In genomic region chr7:133819695-133820094, GRCh38 we compare ENCODE assay signal across 29 cellular contexts.
"Had no signal": no experiment of that assay in that cellular context is flagged by ENCODE, and none has a peak within 500 bp of the region (broad histone marks: within the 10 kb centered on the region; RNA-seq: fewer than 3 reads in every experiment).

No MANE protein-coding gene starts in this region.

- H3K36me3 ChIP-seq: breast epithelium, cardiac muscle cell, colonic mucosa had no signal

- H3K27me3 Mint-ChIP-seq: activated CD4-positive, alpha-beta memory T cell treated with anti-CD3 and anti-CD28 coated beads for 36 hours; activated CD4-positive, alpha-beta T cell treated with anti-CD3 and anti-CD28 coated beads for 36 hours; activated CD4-positive, alpha-beta T cell treated with anti-CD3 and anti-CD28 coated beads, Interleukin-2, amount 10 ng/mL, durations not matched to agents 24 days and 14 days; activated CD8-positive, alpha-beta memory T cell treated with anti-CD3 and anti-CD28 coated beads, Interleukin-2, amount 10 ng/mL, durations not matched to agents 7 days and 5 days; activated naive CD4-positive, alpha-beta T cell treated with anti-CD3 and anti-CD28 coated beads, Interleukin-2, amount 10 ng/mL, durations not matched to agents 7 days and 5 days; activated naive CD8-positive, alpha-beta T cell treated with anti-CD3 and anti-CD28 coated beads, Interleukin-2, amount 10 ng/mL, durations not matched to agents 7 days and 5 days; brain had no signal

- H3K27ac ChIP-seq: ascending aorta, breast epithelium, cardiac muscle cell, colonic mucosa had no signal

- H3K4me1 ChIP-seq: ascending aorta, breast epithelium, colonic mucosa had no signal

- H3K4me3 Mint-ChIP-seq: activated CD4-positive, alpha-beta memory T cell treated with anti-CD3 and anti-CD28 coated beads for 36 hours; activated CD4-positive, alpha-beta T cell treated with anti-CD3 and anti-CD28 coated beads for 36 hours; activated CD4-positive, alpha-beta T cell treated with anti-CD3 and anti-CD28 coated beads, Interleukin-2, amount 10 ng/mL, durations not matched to agents 24 days and 14 days; activated CD8-positive, alpha-beta memory T cell treated with anti-CD3 and anti-CD28 coated beads, Interleukin-2, amount 10 ng/mL, durations not matched to agents 7 days and 5 days; activated CD8-positive, alpha-beta T cell treated with anti-CD3 and anti-CD28 coated beads, Interleukin-2, amount 10 ng/mL, durations not matched to agents 7 days and 5 days; activated naive CD4-positive, alpha-beta T cell treated with anti-CD3 and anti-CD28 coated beads, Interleukin-2, amount 10 ng/mL, durations not matched to agents 7 days and 5 days; activated naive CD8-positive, alpha-beta T cell treated with anti-CD3 and anti-CD28 coated beads, Interleukin-2, amount 10 ng/mL, durations not matched to agents 7 days and 5 days; activated T-helper 1 cell treated with anti-CD3 and anti-CD28 coated beads, Interleukin-12 subunit alpha, Interleukin-12 subunit beta, Interleukin-2, Interleukin-4 antibody, amounts not matched to agents 30 ng/mL and 10 ng/mL and 1 ng/mL, durations not matched to agents 14 hours and 24 hours and 36 hours; brain; T-helper 2 cell treated with Interferon-gamma antibody and Interleukin-4, amounts not matched to agents 5 μg/mL and 100 μg/mL, for 36 hours had no signal

- H3K4me1 Mint-ChIP-seq: activated CD4-positive, alpha-beta T cell treated with anti-CD3 and anti-CD28 coated beads, Interleukin-2, amount 10 ng/mL, durations not matched to agents 24 days and 14 days; activated CD8-positive, alpha-beta memory T cell treated with anti-CD3 and anti-CD28 coated beads, Interleukin-2, amount 10 ng/mL, durations not matched to agents 7 days and 5 days had no signal

- ATAC-seq: activated CD4-positive, alpha-beta T cell treated with anti-CD3 and anti-CD28 coated beads for 36 hours; activated CD8-positive, alpha-beta memory T cell treated with anti-CD3 and anti-CD28 coated beads, Interleukin-2, amount 10 ng/mL, durations not matched to agents 7 days and 5 days; activated CD8-positive, alpha-beta T cell treated with anti-CD3 and anti-CD28 coated beads, Interleukin-2, amount 10 ng/mL, durations not matched to agents 7 days and 5 days; activated naive CD4-positive, alpha-beta T cell treated with anti-CD3 and anti-CD28 coated beads, Interleukin-2, amount 50 U/mL, for 72 hours; esophagus mucosa had no signal

- H3K9me3 ChIP-seq: ascending aorta, breast epithelium, colonic mucosa had no signal

- H3K4me3 ChIP-seq: ascending aorta, breast epithelium, cardiac muscle cell, colonic mucosa had no signal

- H3K9me3 Mint-ChIP-seq: activated CD4-positive, alpha-beta memory T cell treated with anti-CD3 and anti-CD28 coated beads for 36 hours; activated naive CD4-positive, alpha-beta T cell treated with anti-CD3 and anti-CD28 coated beads, Interleukin-2, amount 10 ng/mL, durations not matched to agents 7 days and 5 days; activated naive CD4-positive, alpha-beta T cell treated with anti-CD3 and anti-CD28 coated beads, Interleukin-2, amount 50 U/mL, for 72 hours; activated T-helper 1 cell treated with anti-CD3 and anti-CD28 coated beads, Interleukin-12 subunit alpha, Interleukin-12 subunit beta, Interleukin-2, Interleukin-4 antibody, amounts not matched to agents 30 ng/mL and 10 ng/mL and 1 ng/mL, durations not matched to agents 14 hours and 24 hours and 36 hours; activated T-helper 2 cell treated with anti-CD3 and anti-CD28 coated beads, Interferon-gamma antibody, Interleukin-2, Interleukin-4, amounts not matched to agents 10 μg/mL and 5 μg/mL and 100 μg/mL, durations not matched to agents 14 hours and 24 hours and 36 hours; brain; T-helper 2 cell treated with Interferon-gamma antibody and Interleukin-4, amounts not matched to agents 5 μg/mL and 100 μg/mL, for 36 hours had no signal

- H3K27me3 ChIP-seq: ascending aorta, breast epithelium, cardiac muscle cell, colonic mucosa had no signal

- H3K27ac Mint-ChIP-seq: activated CD4-positive, alpha-beta memory T cell treated with anti-CD3 and anti-CD28 coated beads for 36 hours; activated CD4-positive, alpha-beta T cell treated with anti-CD3 and anti-CD28 coated beads for 36 hours; activated CD4-positive, alpha-beta T cell treated with anti-CD3 and anti-CD28 coated beads, Interleukin-2, amount 10 ng/mL, durations not matched to agents 24 days and 14 days; activated CD8-positive, alpha-beta memory T cell treated with anti-CD3 and anti-CD28 coated beads, Interleukin-2, amount 10 ng/mL, durations not matched to agents 7 days and 5 days; activated CD8-positive, alpha-beta T cell treated with anti-CD3 and anti-CD28 coated beads, Interleukin-2, amount 10 ng/mL, durations not matched to agents 7 days and 5 days; activated naive CD4-positive, alpha-beta T cell treated with anti-CD3 and anti-CD28 coated beads, Interleukin-2, amount 10 ng/mL, durations not matched to agents 7 days and 5 days; activated naive CD4-positive, alpha-beta T cell treated with anti-CD3 and anti-CD28 coated beads, Interleukin-2, amount 50 U/mL, for 72 hours; activated naive CD8-positive, alpha-beta T cell treated with anti-CD3 and anti-CD28 coated beads, Interleukin-2, amount 10 ng/mL, durations not matched to agents 7 days and 5 days; activated T-helper 1 cell treated with anti-CD3 and anti-CD28 coated beads, Interleukin-12 subunit alpha, Interleukin-12 subunit beta, Interleukin-2, Interleukin-4 antibody, amounts not matched to agents 30 ng/mL and 10 ng/mL and 1 ng/mL, durations not matched to agents 14 hours and 24 hours and 36 hours; activated T-helper 2 cell treated with anti-CD3 and anti-CD28 coated beads, Interferon-gamma antibody, Interleukin-2, Interleukin-4, amounts not matched to agents 10 μg/mL and 5 μg/mL and 100 μg/mL, durations not matched to agents 14 hours and 24 hours and 36 hours; brain; T-helper 2 cell treated with Interferon-gamma antibody and Interleukin-4, amounts not matched to agents 5 μg/mL and 100 μg/mL, for 36 hours had no signal

- DNase-seq: activated CD4-positive, alpha-beta memory T cell treated with anti-CD3 and anti-CD28 coated beads for 36 hours; activated CD4-positive, alpha-beta T cell treated with anti-CD3 and anti-CD28 coated beads for 36 hours; activated CD4-positive, alpha-beta T cell treated with anti-CD3 and anti-CD28 coated beads, Interleukin-2, amount 10 ng/mL, durations not matched to agents 24 days and 14 days; activated CD4-positive, CD25-positive, alpha-beta regulatory T cell; activated CD4-positive, CD25-positive, alpha-beta regulatory T cell treated with anti-CD3 and anti-CD28 coated beads, Interleukin-2, amount 50 U/mL, for 72 hours; activated CD8-positive, alpha-beta memory T cell treated with anti-CD3 and anti-CD28 coated beads, Interleukin-2, amount 10 ng/mL, durations not matched to agents 7 days and 5 days; activated CD8-positive, alpha-beta memory T cell treated with anti-CD3 and anti-CD28 coated beads, Interleukin-2, amount 50 U/mL, for 4 hours; activated CD8-positive, alpha-beta T cell treated with anti-CD3 and anti-CD28 coated beads, Interleukin-2, amount 10 ng/mL, durations not matched to agents 7 days and 5 days; activated effector memory CD4-positive, alpha-beta T cell treated with anti-CD3 and anti-CD28 coated beads, Interleukin-2, amount 50 U/mL, for 16 hours; activated naive CD4-positive, alpha-beta T cell treated with anti-CD3 and anti-CD28 coated beads, Interleukin-2, amount 10 ng/mL, durations not matched to agents 7 days and 5 days; activated naive CD8-positive, alpha-beta T cell treated with anti-CD3 and anti-CD28 coated beads, Interleukin-2, amount 10 ng/mL, durations not matched to agents 7 days and 5 days; activated T-cell treated with anti-CD3 and anti-CD28 coated beads, Interleukin-2, amount 50 U/mL, for 1 hour; activated T-cell treated with anti-CD3 and anti-CD28 coated beads, Interleukin-2, amount 50 U/mL, for 48 hours; central memory CD4-positive, alpha-beta T cell; cerebellar nuclear complex; colonic mucosa; effector CD8-positive, alpha-beta T cell; foreskin fibroblast; head of caudate nucleus; hippocampal formation had no signal
